ENCODE assay signal across 9 cellular contexts in the genomic region with DNA sequence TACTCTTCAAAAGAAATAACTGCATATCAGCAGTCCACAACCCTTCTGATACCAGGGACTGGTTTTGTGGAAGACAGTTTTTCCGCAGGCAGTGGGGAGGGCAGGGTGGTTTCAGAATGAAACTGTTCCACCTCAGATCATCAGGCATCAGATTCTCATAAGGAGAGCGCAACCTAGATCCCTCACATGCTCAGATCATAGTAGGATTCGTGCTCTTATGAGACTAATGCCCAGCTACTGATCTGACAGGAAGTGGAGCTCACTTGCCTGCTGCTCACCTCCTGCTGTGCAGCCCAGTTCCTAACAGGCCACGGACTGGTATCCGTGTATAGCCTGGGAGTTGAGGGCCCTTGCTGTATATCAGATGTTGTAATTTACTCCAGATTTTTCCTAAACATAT. TPM values are rescaled to one million over a fixed set of nuclear protein-coding genes. Genes with fewer than 3 reads are reported as not detected.
DNase-seq lines count a peak whose midpoint lies in the region; ATAC-seq and TF ChIP-seq lines count a peak whose summit lies in the region.
"Had no signal": no experiment of that assay in that cellular context is flagged by ENCODE, and none has a peak within 500 bp of the region (broad histone marks: within the 10 kb centered on the region; RNA-seq: fewer than 3 reads in every experiment).

No MANE protein-coding gene starts in this region.

- in situ Hi-C loops in G401 (cut with HindIII; ENCODE audit: low sequenced_read_pairs) (no loop called here), KBM-7 (cut with MboI; ENCODE audit: low pct_unique_long_range_greater_than_20kb, low sequenced_read_pairs) (no loop called here), brain microvascular endothelial cell (cut with HindIII; ENCODE audit: low pct_ligation_motif_present, low sequenced_read_pairs) (no loop called here)

- H3K79me2 ChIP-seq in PC-3 (ENCODE audit: low read length) = peaks cover 24% of the 10 kb centered on the region

- no peaks in the 10 kb centered on the region for H4K20me1 ChIP-seq in PC-3 (ENCODE audit: low read length)

- no peak overlapping the region for H3K4me2 ChIP-seq in PC-3 (ENCODE audit: low read length)

- H3K27me3 ChIP-seq in brain microvascular endothelial cell (replicated peaks) (no peaks in the 10 kb centered on the region), PC-3 (ENCODE audit: low read length) (no peaks in the 10 kb centered on the region)
- H3K27me3 ChIP-seq: right lobe of liver had no signal

- CTCF ChIA-PET in PC-3 (lab: Charles Lee) = no interaction called here

- H2AFZ ChIP-seq in PC-3 (ENCODE audit: low read length) = no peak overlapping the region

- H3K36me3 ChIP-seq in brain microvascular endothelial cell (replicated peaks) (peaks cover 8% of the 10 kb centered on the region), PC-3 (ENCODE audit: low read depth, low read length) (peaks cover 3% of the 10 kb centered on the region; the same call in 1 of the 2 replicates)

- no peak overlapping the region for H3K9ac ChIP-seq in PC-3 (ENCODE audit: low read length)

- H3K4me3 ChIP-seq in brain microvascular endothelial cell (ENCODE audit: low read depth, low read length) (no peak overlapping the region), PC-3 (ENCODE audit: low read length) (no peak overlapping the region)
- H3K4me3 ChIP-seq: right lobe of liver had no signal

- H3K9me3 ChIP-seq in PC-3 (ENCODE audit: low read length) = no peaks in the 10 kb centered on the region
- H3K9me3 ChIP-seq: right lobe of liver had no signal

- peak overlapping the region; percentile 28 for H3K27ac ChIP-seq in brain microvascular endothelial cell
- no peak overlapping the region for H3K27ac ChIP-seq in PC-3 (ENCODE audit: low read length)
- H3K27ac ChIP-seq: right lobe of liver had no signal

- TF ChIP-seq CTCF in brain microvascular endothelial cell (IDR thresholded peaks at IDR 0.05; ENCODE audit: low read depth, low read length, missing control alignments) = no peak
- no peak for TF ChIP-seq CTCF in PC-3 (conservative IDR thresholded peaks at IDR 0.05; ENCODE audit: low read depth, low read length)

- no peaks in the 10 kb centered on the region for H3K9me2 ChIP-seq in PC-3 (replicated peaks; ENCODE audit: low read length)

- no TSS peak for BruUV-seq in PC-3 (replicated peaks; lab: Mats Ljungman, UMichigan)

- no peaks in the 10 kb centered on the region for H3K4me1 ChIP-seq in PC-3 (ENCODE audit: insufficient read depth, low read length)
- H3K4me1 ChIP-seq: right lobe of liver had no signal

- ATAC-seq in GM21447 (IDR thresholded peaks at IDR 0.05; ENCODE audit: unreplicated experiment) (peak; percentile 47), PC-3 (no peak)

- POLR2A ChIA-PET in PC-3 (lab: Charles Lee; ENCODE audit: unreplicated experiment) = no interaction called here

- H3F3A ChIP-seq in PC-3 (ENCODE audit: low read length, unreplicated experiment) = no peaks in the 10 kb centered on the region

- DNase-seq in G401 (ENCODE audit: low spot score) (peak; percentile 27), KBM-7 (peak; percentile 57), brain microvascular endothelial cell (peak; percentile 50), NCI-H1930 (lab: John Stamatoyannopoulos, UW) (no peak), iPS-NIHi11 (ENCODE audit: low spot score) (no peak), PC-3 (no peak)
- no peak for DNase-seq in central memory CD4-positive, alpha-beta T cell
- DNase-seq: right lobe of liver had no signal

- intact Hi-C loops in PC-3 (cut with micrococcal nuclease) = no loop called here

RNA-seq across cellular contexts. Expression of gene RO60, which starts 11.5 kb away (rescaled TPM):
- total RNA-seq in G401 (2014; rRNA removed; shearing (Covaris generic)) = 89.6 and 177 TPM in 2 replicates
- 37.9 and 45.4 TPM in 2 replicates for total RNA-seq in PC-3 (2014; rRNA removed)

RNA-seq across cellular contexts. Expression of gene UCHL5, which starts 11.8 kb away (rescaled TPM):
- total RNA-seq in G401 (2014; rRNA removed; shearing (Covaris generic)) = 46.2 and 53.3 TPM in 2 replicates
- total RNA-seq in PC-3 (2014; rRNA removed) = 31.3 and 32.3 TPM in 2 replicates

RNA-seq across cellular contexts. Expression of gene GLRX2, which starts 34.3 kb away (rescaled TPM):
- total RNA-seq in G401 (2014; rRNA removed; shearing (Covaris generic)) = 16.9 and 19.5 TPM in 2 replicates
- total RNA-seq in PC-3 (2014; rRNA removed) = 16.5 and 18.6 TPM in 2 replicates

RNA-seq across cellular contexts. Expression of gene CDC73, which starts 50.9 kb away (rescaled TPM):
- 15.2 and 16.9 TPM in 2 replicates for total RNA-seq in G401 (2014; rRNA removed; shearing (Covaris generic))
- total RNA-seq in PC-3 (2014; rRNA removed) = 10.0 and 13.4 TPM in 2 replicates

Comparison
In these comparisons a context has a peak if more than half of its experiments do, and no peak if none do; other contexts are left out.
1. DNase-seq: peak in G401 (single experiment), KBM-7 (single experiment) and brain microvascular endothelial cell (single experiment); none in central memory CD4-positive, alpha-beta T cell (single experiment), NCI-H1930 (0 of 2), iPS-NIHi11 (single experiment) and PC-3 (single experiment).